1 cellular context compared by ENCODE assay signal in genomic region chr5:119452373-119453044, GRCh38.
A peak's percentile ranks its signal among the peaks of the same experiment; 100 is the strongest.
TF ChIP-seq lines count a peak whose summit lies in the region.

Gene HSD17B4 (plus strand): TSS chr5:119452497. CDS start chr5:119452576, 79 bp downstream.

TF ChIP-seq in HepG2, 621 proteins besides CTCF, POLR2A, EP300 and RAD21 (continued from another document and continues in another):
- TF ChIP-seq FUBP1 (CRISPR knock-in tag; IDR thresholded peaks at IDR 0.05; ENCODE audit: borderline replicate concordance) (no peak; the same call in 1 of the 2 replicates), ZNF775 (CRISPR knock-in tag; IDR thresholded peaks at IDR 0.05; ENCODE audit: borderline replicate concordance) (peak; percentile 67; the same call in 1 of the 2 replicates), KDM3A (CRISPR knock-in tag; IDR thresholded peaks at IDR 0.05; ENCODE audit: low read depth) (peak; percentile 40; the same call in 1 of the 2 replicates), CREBL2 (CRISPR knock-in tag; IDR thresholded peaks at IDR 0.05; ENCODE audit: borderline replicate concordance) (peak; percentile 71; the same call in 1 of the 2 replicates), ZNF292 (CRISPR knock-in tag; IDR thresholded peaks at IDR 0.05; ENCODE audit: borderline replicate concordance, low read depth) (peak; percentile 72), KLF16 (CRISPR knock-in tag; IDR thresholded peaks at IDR 0.05) (peak in 1 of 2 experiments; percentile 81; a peak in 2 of 4 replicates), MAZ (IDR thresholded peaks at IDR 0.05; ENCODE audit: borderline replicate concordance, low read depth, low read length) (0 out of 2 replicates have a peak, but pooled peaks have one; percentile 53), MAZ (CRISPR knock-in tag; IDR thresholded peaks at IDR 0.05; ENCODE audit: low read depth) (peak; percentile 49), PHF8 (CRISPR knock-in tag; IDR thresholded peaks at IDR 0.05) (peak; percentile 92), RBFOX2 (IDR thresholded peaks at IDR 0.05; ENCODE audit: low read depth, low read length) (peak; percentile 94), CHCHD3 (CRISPR knock-in tag; IDR thresholded peaks at IDR 0.05) (no peak), ZNF570 (CRISPR knock-in tag; IDR thresholded peaks at IDR 0.05; ENCODE audit: borderline replicate concordance) (no peak), ARID4A (CRISPR knock-in tag; IDR thresholded peaks at IDR 0.05; ENCODE audit: borderline replicate concordance) (peak; percentile 88), BORCS8-MEF2B (CRISPR knock-in tag; IDR thresholded peaks at IDR 0.05) (peak; percentile 26; the same call in 1 of the 2 replicates), FOXK1 (CRISPR knock-in tag; IDR thresholded peaks at IDR 0.05; ENCODE audit: borderline replicate concordance, low read depth) (no peak), ZNF687 (CRISPR knock-in tag; IDR thresholded peaks at IDR 0.05) (peak; percentile 92), TFDP1 (CRISPR knock-in tag; IDR thresholded peaks at IDR 0.05; ENCODE audit: borderline replicate concordance) (peak; percentile 29; the same call in 1 of the 2 replicates), ZNF792 (CRISPR knock-in tag; IDR thresholded peaks at IDR 0.05) (peak; percentile 21; the same call in 1 of the 2 replicates), WIZ (CRISPR knock-in tag; IDR thresholded peaks at IDR 0.05) (0 out of 2 replicates have a peak, but pooled peaks have one; percentile 37), NPAS2 (CRISPR knock-in tag; IDR thresholded peaks at IDR 0.05; ENCODE audit: borderline replicate concordance) (no peak), ZXDC (CRISPR knock-in tag; IDR thresholded peaks at IDR 0.05) (peak; percentile 61; the same call in 1 of the 2 replicates), NFKB2 (CRISPR knock-in tag; IDR thresholded peaks at IDR 0.05; ENCODE audit: borderline replicate concordance) (peak; percentile 77; the same call in 1 of the 2 replicates), ZNF784 (CRISPR knock-in tag; IDR thresholded peaks at IDR 0.05; ENCODE audit: borderline replicate concordance) (peak; percentile 33), SP140L (CRISPR knock-in tag; IDR thresholded peaks at IDR 0.05; ENCODE audit: borderline replicate concordance) (0 out of 2 replicates have a peak, but pooled peaks have one; percentile 16), MTF1 (CRISPR knock-in tag; IDR thresholded peaks at IDR 0.05) (no peak), KDM5B (CRISPR knock-in tag; IDR thresholded peaks at IDR 0.05; ENCODE audit: borderline replicate concordance) (peak; percentile 93), ZBTB44 (CRISPR knock-in tag; IDR thresholded peaks at IDR 0.05) (no peak), ZFY (CRISPR knock-in tag; IDR thresholded peaks at IDR 0.05) (peak; percentile 90), ZNF530 (CRISPR knock-in tag; IDR thresholded peaks at IDR 0.05; ENCODE audit: low read depth) (0 out of 2 replicates have a peak, but pooled peaks have one; percentile 57), NR0B2 (CRISPR knock-in tag; IDR thresholded peaks at IDR 0.05) (no peak), MLX (CRISPR knock-in tag; IDR thresholded peaks at IDR 0.05) (peak; percentile 31; the same call in 1 of the 2 replicates), BATF2 (CRISPR knock-in tag; IDR thresholded peaks at IDR 0.05) (0 out of 2 replicates have a peak, but pooled peaks have one; percentile 24), SALL1 (CRISPR knock-in tag; IDR thresholded peaks at IDR 0.05) (peak; percentile 83)
